In the genomic region with DNA sequence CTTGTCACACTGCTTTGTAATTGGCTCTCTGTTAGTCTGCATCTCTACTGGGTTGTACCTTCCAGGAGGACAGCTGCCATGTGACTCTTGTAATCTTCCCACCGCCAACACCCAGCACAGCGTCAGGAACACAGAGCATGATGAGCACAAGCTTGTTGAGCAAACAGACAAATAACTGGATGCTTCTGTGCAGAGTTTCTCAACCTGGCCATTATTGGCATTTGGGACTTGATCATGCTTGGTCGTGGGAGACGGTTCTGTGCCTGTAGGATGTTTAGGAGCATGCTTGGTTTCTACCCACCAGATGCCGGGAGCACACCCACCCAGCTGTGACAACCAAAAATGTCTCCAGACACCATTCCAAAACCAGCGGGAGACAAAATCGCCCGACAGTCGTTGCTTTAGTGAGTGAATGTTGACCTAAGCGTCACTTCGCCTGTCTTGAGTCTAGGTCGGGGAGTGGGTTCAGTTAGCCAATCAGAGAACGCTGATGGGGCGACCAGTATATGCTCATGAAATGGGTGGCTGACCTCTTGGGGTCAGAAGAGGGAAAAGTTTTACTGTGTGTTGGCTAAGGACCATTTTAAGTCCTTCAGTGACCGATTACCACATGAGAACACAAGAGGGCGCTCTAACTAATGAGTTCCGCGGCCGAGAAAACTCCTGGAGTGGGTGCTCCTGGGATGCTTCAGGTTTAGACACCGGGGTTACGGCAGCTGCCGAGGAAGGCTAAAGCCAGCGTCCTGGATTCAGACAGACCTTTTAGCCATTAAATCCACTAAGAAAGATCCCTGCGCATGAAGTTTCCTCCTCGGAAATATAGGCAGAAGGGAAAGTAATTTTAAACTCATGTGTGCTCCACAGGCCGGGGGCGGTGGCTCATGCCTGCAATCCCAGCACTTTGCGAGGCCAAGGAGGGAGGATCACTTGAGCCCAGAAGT, we compare ENCODE assay signal across 1 cellular context.
TF ChIP-seq lines count a peak whose summit lies in the region.

No MANE protein-coding gene starts in this region.

TF ChIP-seq in SK-N-SH treated with all-trans-retinoic acid at 6 μM for 48 hours, 23 proteins besides CTCF, POLR2A, EP300 and RAD21 (continued from another document):
- TF ChIP-seq, protein P1, sequence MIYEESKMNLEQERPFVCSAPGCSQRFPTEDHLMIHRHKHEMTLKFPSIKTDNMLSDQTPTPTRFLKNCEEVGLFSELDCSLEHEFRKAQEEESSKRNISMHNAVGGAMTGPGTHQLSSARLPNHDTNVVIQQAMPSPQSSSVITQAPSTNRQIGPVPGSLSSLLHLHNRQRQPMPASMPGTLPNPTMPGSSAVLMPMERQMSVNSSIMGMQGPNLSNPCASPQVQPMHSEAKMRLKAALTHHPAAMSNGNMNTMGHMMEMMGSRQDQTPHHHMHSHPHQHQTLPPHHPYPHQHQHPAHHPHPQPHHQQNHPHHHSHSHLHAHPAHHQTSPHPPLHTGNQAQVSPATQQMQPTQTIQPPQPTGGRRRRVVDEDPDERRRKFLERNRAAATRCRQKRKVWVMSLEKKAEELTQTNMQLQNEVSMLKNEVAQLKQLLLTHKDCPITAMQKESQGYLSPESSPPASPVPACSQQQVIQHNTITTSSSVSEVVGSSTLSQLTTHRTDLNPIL (CRISPR knock-in tag; IDR thresholded peaks at IDR 0.05; ENCODE audit: low read depth): no peak
- TF ChIP-seq BACH2 (CRISPR knock-in tag; IDR thresholded peaks at IDR 0.05; ENCODE audit: borderline replicate concordance) (no peak), ARNTL (CRISPR knock-in tag; IDR thresholded peaks at IDR 0.05; ENCODE audit: borderline replicate concordance, low read depth) (no peak), ZNF70 (CRISPR knock-in tag; IDR thresholded peaks at IDR 0.05) (no peak), ESRRG (CRISPR knock-in tag; IDR thresholded peaks at IDR 0.05) (no peak), ZNF8 (CRISPR knock-in tag; IDR thresholded peaks at IDR 0.05) (no peak), ZC3H10 (CRISPR knock-in tag; IDR thresholded peaks at IDR 0.05) (no peak)
